8 cellular contexts compared by ENCODE assay signal in the genomic region with DNA sequence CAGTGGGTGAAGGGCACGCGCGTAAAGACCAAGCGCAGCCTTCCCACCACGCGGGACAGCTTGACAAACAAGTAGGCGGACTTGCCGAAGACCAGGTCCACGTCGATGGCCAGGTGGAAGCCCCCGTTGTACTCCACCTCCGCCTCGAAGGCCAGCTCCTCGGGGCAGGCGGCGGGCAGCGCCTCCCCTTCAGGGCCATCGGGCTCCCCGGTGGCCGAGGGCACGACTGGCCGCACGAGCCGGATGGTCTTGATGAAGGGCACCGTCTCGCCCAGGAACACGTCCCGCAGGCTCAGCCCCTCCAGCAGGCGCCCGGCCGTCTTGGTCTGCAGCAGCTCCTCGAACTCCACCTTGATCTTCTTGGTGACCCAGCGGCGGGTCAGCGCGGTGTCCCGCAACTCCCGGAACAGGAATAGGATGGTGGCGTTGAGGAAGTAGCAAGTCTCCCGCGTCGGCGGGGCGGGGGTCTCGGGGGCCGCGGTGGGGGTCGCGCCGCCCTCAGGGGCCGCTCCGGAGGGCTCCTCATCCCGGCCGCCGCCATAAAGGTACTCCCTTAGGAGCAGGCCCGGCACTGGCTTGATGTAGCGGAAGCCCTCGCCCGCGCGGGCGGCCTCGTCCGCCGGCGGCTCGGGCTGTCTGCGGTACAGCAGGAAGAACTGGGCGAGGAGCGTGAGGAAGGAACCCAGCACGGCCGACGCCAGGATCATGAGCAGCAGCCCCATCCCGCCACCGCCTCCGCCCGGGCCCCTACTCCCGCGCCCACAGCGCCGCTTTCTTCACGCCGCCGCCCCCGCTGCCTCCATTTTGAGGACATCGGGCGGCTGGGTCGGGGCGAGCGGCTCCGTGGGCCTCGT. TPM values are rescaled to one million over a fixed set of nuclear protein-coding genes. Genes with fewer than 3 reads are reported as not detected.
A peak's percentile ranks its signal among the peaks of the same experiment; 100 is the strongest.
DNase-seq lines count a peak whose midpoint lies in the region; ATAC-seq and TF ChIP-seq lines count a peak whose summit lies in the region.

No MANE protein-coding gene starts in this region.

- H3K36me3 ChIP-seq in BJ (ENCODE audit: control insufficient read depth, insufficient read depth, low read length) (no peaks in the 10 kb centered on the region), hepatocyte (replicated peaks; ENCODE audit: insufficient read depth, low read depth) (no peaks in the 10 kb centered on the region), prostate gland (no peaks in the 10 kb centered on the region)

- POLR2A ChIA-PET in BJ (lab: Charles Lee): no interaction called here
- POLR2A ChIA-PET in RWPE1 (lab: Yijun Ruan, JAX; ENCODE audit: low non-redundant PET): interaction anchor here (0.5 kb wide), 1 partner anchor 80 kb away, joined by 7 read pairs; no protein-coding TSS in a partner anchor

- peak overlapping the region; percentile 91 for H3K4me2 ChIP-seq in hepatocyte

- H3K9me3 ChIP-seq in hepatocyte (ENCODE audit: low read depth) (no peaks in the 10 kb centered on the region), prostate gland (no peaks in the 10 kb centered on the region)

- no peak for DNase-seq in BJ (ENCODE audit: low read depth)
- DNase-seq in RWPE1 (ENCODE audit: low spot score): peak; percentile 48
- peak; percentile 49 for DNase-seq in astrocyte of the hippocampus (ENCODE audit: low read depth, low spot score)
- DNase-seq in hepatocyte (ENCODE audit: low spot score): peak; percentile 46
- DNase-seq in prostate gland (ENCODE audit: low spot score): peak; percentile 27
- DNase-seq in LoVo (ENCODE audit: low spot score): no peak

- TF ChIP-seq POLR2A in prostate gland (IDR thresholded peaks at IDR 0.05): no peak

- H3K4me3 ChIP-seq in BJ (ENCODE audit: low read depth, low read length) (peak overlapping the region; percentile 90), hepatocyte (peak overlapping the region; percentile 83), prostate gland (peak overlapping the region; percentile 82 to 84)

- intact Hi-C loops in prostate gland (cut with DNase I): no loop called here

- ATAC-seq in GM18873 (IDR thresholded peaks at IDR 0.05; ENCODE audit: low FRiP score, unreplicated experiment) (peak; percentile 20), HG03060 (IDR thresholded peaks at IDR 0.05; ENCODE audit: low read depth, unreplicated experiment) (peak; percentile 1)

- peaks cover 26% of the 10 kb centered on the region for H3K4me1 ChIP-seq in hepatocyte (ENCODE audit: insufficient read depth)
- H3K4me1 ChIP-seq in prostate gland (replicated peaks): no peaks in the 10 kb centered on the region

- TF ChIP-seq CTCF in BJ (IDR thresholded peaks at IDR 0.05; ENCODE audit: insufficient read depth, low read depth, low read length) (no peak), RWPE1 (conservative IDR thresholded peaks at IDR 0.05; ENCODE audit: low read depth) (no peak), hepatocyte (IDR thresholded peaks at IDR 0.05; ENCODE audit: poor library complexity) (no peak), prostate gland (IDR thresholded peaks at IDR 0.05) (no peak)

- H3K27me3 ChIP-seq in BJ (ENCODE audit: control insufficient read depth, insufficient read depth, low read length) (peaks cover 3% of the 10 kb centered on the region), hepatocyte (peaks cover 4% of the 10 kb centered on the region), prostate gland (replicated peaks; ENCODE audit: insufficient read depth) (no peaks in the 10 kb centered on the region)

- CTCF ChIA-PET in BJ (lab: Yijun Ruan, JAX) (interaction anchor here (0.7 to 1.9 kb wide), 2 partner anchors 64 to 158 kb away, joined by 3 to 8 read pairs; no protein-coding TSS in a partner anchor), RWPE1 (lab: Yijun Ruan, JAX) (interaction anchor here (0.6 to 1.0 kb wide), 3 partner anchors 9 to 158 kb away, joined by 4 to 7 read pairs (median 4); no protein-coding TSS in a partner anchor)

- WGBS in hepatocyte (ENCODE audit: low lambda C conversion rate, missing lambda C conversion rate): under 1% methylated on average over 51 of the region's 92 CpGs
- under 1% methylated on average over 89 of the region's 92 CpGs for WGBS in prostate gland

- H4K20me1 ChIP-seq in hepatocyte (ENCODE audit: insufficient read depth, poor library complexity, severe bottlenecking): peaks cover 42% of the 10 kb centered on the region

- peak overlapping the region; percentile 78 for H3K27ac ChIP-seq in RWPE1
- H3K27ac ChIP-seq in hepatocyte: peak overlapping the region; percentile 98
- peak overlapping the region; percentile 91 to 95 for H3K27ac ChIP-seq in prostate gland

- peaks cover 53% of the 10 kb centered on the region for H3K79me2 ChIP-seq in hepatocyte

- H3K9me2 ChIP-seq in hepatocyte (replicated peaks; ENCODE audit: insufficient read depth): no peaks in the 10 kb centered on the region

- H2AFZ ChIP-seq in hepatocyte: peak overlapping the region; percentile 76

RNA-seq across cellular contexts. Expression of a gene that starts 0.5 kb away (rescaled TPM):
- polyA plus RNA-seq in BJ (2011; rRNA removed) (13.6 and 22.0 TPM in 2 replicates), hepatocyte (10.5 and 12.9 TPM in 2 replicates)
- polyA minus RNA-seq in BJ (2011; rRNA and poly(A)+ RNA removed): 32.0 and 32.3 TPM in 2 replicates
- total RNA-seq in hepatocyte (45.6 and 77.2 TPM in 2 replicates), prostate gland (10 to 100 TPM; 22.7 to 38.7 TPM)

Comparison
In these comparisons a context has a peak if more than half of its experiments do, and no peak if none do; other contexts are left out.
1. DNase-seq: peak in RWPE1 (single experiment), astrocyte of the hippocampus (single experiment), hepatocyte (single experiment) and prostate gland (single experiment); none in BJ (single experiment) and LoVo (single experiment).
2. Peak in every context shown above with its lines, with median percentiles within 50 percentile points of each other: H3K4me3 ChIP-seq and H3K27ac ChIP-seq.